Comparison of ENCODE assay signal across 19 cellular contexts in genomic region chr5:122221857-122222256, GRCh38.
"Had no signal": no experiment of that assay in that cellular context is flagged by ENCODE, and none has a peak within 500 bp of the region (broad histone marks: within the 10 kb centered on the region; RNA-seq: fewer than 3 reads in every experiment).

No MANE protein-coding gene starts in this region.

- ATAC-seq: left lobe of liver, natural killer cell had no signal

- H3K27me3 ChIP-seq: heart left ventricle, sigmoid colon, stomach, transverse colon had no signal

- H3K27ac ChIP-seq: heart left ventricle, sigmoid colon, skin epidermis, stomach, thoracic aorta, transverse colon had no signal

- H3K27ac Mint-ChIP-seq: mesothelial cell of epicardium, natural killer cell had no signal

- H3K36me3 ChIP-seq: heart left ventricle, sigmoid colon, stomach, thoracic aorta, transverse colon had no signal

- DNase-seq: dermis blood vessel endothelial cell; erythroblast; foreskin melanocyte; heart left ventricle; hippocampal formation; islet precursor cell; natural killer cell; sigmoid colon; stimulated activated CD4-positive, alpha-beta T cell treated with anti-CD3 and anti-CD28 coated beads, Interleukin-2, amount 100 ng/mL, for 24 hours; stimulated activated CD4-positive, alpha-beta T cell treated with anti-CD3 and anti-CD28 coated beads, Interleukin-4, amount 100 ng/mL, for 4 hours; stimulated activated naive CD4-positive, alpha-beta T cell; stomach; substantia nigra; transverse colon had no signal

- H3K4me3 ChIP-seq: heart left ventricle, sigmoid colon, skin epidermis, stomach, thoracic aorta, transverse colon had no signal

- H3K4me1 Mint-ChIP-seq: mesothelial cell of epicardium, natural killer cell, neural crest cell had no signal

- H3K4me1 ChIP-seq: sigmoid colon, stomach, transverse colon had no signal

- H3K36me3 Mint-ChIP-seq: natural killer cell had no signal

- H3K9me3 ChIP-seq: sigmoid colon, thoracic aorta, transverse colon had no signal

- H3K4me3 Mint-ChIP-seq: mesothelial cell of epicardium, natural killer cell, neural crest cell had no signal
